32 cellular contexts compared by ENCODE assay signal in the genomic region with DNA sequence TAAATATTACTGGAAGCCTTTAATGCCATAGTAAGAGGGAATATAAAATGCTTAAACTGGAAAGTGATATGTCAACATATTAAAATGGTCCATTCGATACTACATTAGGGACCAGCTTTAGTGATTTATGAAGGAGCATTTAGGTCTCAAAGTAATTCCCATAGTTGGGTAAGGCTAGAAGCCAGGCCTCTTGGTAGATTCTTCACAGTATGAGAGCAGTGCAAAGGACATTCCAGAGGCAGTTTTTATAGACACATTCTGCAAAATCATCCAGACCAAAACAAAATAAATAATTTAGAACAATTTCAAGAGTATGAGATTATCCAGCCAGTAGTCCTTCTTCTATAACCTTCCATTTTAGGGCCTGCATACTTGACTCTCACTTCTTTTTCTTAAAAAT.
"Had no signal": no experiment of that assay in that cellular context is flagged by ENCODE, and none has a peak within 500 bp of the region (broad histone marks: within the 10 kb centered on the region; RNA-seq: fewer than 3 reads in every experiment).

No MANE protein-coding gene starts in this region.

- ATAC-seq: activated CD8-positive, alpha-beta memory T cell treated with anti-CD3 and anti-CD28 coated beads, Interleukin-2, amount 10 ng/mL, durations not matched to agents 7 days and 5 days; activated naive CD8-positive, alpha-beta T cell treated with anti-CD3 and anti-CD28 coated beads, Interleukin-2, amount 50 U/mL, for 24 hours; Panc1 had no signal

- H3K27me3 ChIP-seq: ascending aorta, cardiac muscle cell, MG63, SJCRH30 had no signal

- H3K36me3 ChIP-seq: ascending aorta, cardiac muscle cell, MG63, SJCRH30, WERI-Rb-1 had no signal

- H3K4me3 ChIP-seq: ascending aorta, cardiac muscle cell, MG63, SJCRH30, SK-N-MC had no signal

- DNase-seq: activated CD4-positive, alpha-beta memory T cell treated with anti-CD3 and anti-CD28 coated beads, Interleukin-2, amount 10 ng/mL, durations not matched to agents 7 days and 5 days; activated CD4-positive, alpha-beta T cell treated with anti-CD3 and anti-CD28 coated beads for 1 hour; activated CD4-positive, alpha-beta T cell treated with anti-CD3 and anti-CD28 coated beads for 48 hours; activated CD4-positive, CD25-positive, alpha-beta regulatory T cell; activated CD8-positive, alpha-beta memory T cell treated with anti-CD3 and anti-CD28 coated beads for 24 hours; activated CD8-positive, alpha-beta memory T cell treated with anti-CD3 and anti-CD28 coated beads, Interleukin-2, amount 10 ng/mL, durations not matched to agents 7 days and 5 days; activated CD8-positive, alpha-beta memory T cell treated with anti-CD3 and anti-CD28 coated beads, Interleukin-2, amount 50 U/mL, for 48 hours; activated effector memory CD4-positive, alpha-beta T cell treated with Interleukin-2 at 50 U/mL for 16 hours; activated naive CD4-positive, alpha-beta T cell treated with anti-CD3 and anti-CD28 coated beads, Interleukin-2, amount 10 ng/mL, durations not matched to agents 7 days and 5 days; activated naive CD8-positive, alpha-beta T cell treated with anti-CD3 and anti-CD28 coated beads, Interleukin-2, amount 50 U/mL, for 24 hours; activated T-cell treated with anti-CD3 and anti-CD28 coated beads, Interleukin-2, amount 50 U/mL, for 48 hours; amniotic stem cell; Kasumi-1; KBM-7; MG63; NCI-H1048; NCI-H1436 treated with DMSO at 0.1 percent for 48 hours; NCI-H1694 treated with DMSO at 0.1 percent for 48 hours; NCI-H2029 treated with DMSO at 0.1 percent for 48 hours; NCI-H2107; NCI-H226; NCI-H446 treated with DMSO at 0.1 percent for 48 hours; NCI-H524; NCI-H69; SHP77; SJCRH30; T1000; WERI-Rb-1 had no signal

- H3K9me3 ChIP-seq: ascending aorta, MG63, SJCRH30 had no signal

- H3K27ac ChIP-seq: ascending aorta, cardiac muscle cell, SJCRH30, SK-N-MC, WERI-Rb-1 had no signal

- H3K4me1 ChIP-seq: ascending aorta, SJCRH30 had no signal
